In the genomic region with DNA sequence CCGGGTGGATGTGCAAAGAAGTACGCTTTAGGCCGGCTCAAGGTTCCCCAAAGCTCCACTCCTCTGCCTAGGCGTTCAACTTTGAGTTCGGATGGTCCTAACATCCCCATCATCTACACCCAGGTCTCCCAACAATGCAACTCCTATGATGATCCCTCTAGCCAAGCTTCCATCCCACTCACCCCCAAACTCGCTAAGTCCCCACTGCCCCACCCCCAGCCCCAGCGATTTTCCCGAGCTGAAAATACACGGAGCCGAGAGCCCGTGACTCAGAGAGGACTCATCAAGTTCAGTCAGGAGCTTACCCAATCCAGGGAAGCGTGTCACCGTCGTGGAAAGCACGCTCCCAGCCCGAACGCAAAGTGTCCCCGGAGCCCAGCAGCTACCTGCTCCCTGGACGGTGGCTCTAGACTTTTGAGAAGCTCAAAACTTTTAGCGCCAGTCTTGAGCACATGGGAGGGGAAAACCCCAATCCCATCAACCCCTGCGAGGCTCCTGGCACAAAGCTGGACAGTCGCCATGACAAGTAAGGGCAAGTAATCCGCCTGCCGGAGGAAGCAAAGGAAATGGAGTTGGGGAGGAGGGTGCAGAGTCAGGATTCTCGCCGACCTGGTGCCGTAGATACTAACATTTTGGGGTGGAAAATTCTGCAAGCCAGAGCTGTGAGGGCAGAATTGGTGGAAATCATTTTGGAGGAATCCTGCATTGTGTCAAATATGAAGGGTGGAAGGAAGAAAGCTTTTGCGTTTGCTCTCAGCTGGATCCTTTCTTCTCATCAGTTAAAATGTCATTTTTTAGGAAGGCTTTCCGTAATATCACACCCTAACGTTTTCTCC, we compare ENCODE assay signal across 8 cellular contexts. TPM values are rescaled to one million over a fixed set of nuclear protein-coding genes. Genes with fewer than 3 reads are reported as not detected.
DNase-seq lines count a peak whose midpoint lies in the region; ATAC-seq and TF ChIP-seq lines count a peak whose summit lies in the region.

A gene (minus strand): TSS at position 419 of the 836 bp plus-strand sequence. CDS start 10,896 bp downstream, outside the sequence.

- H3K4me3 ChIP-seq in esophagus muscularis mucosa (peak within 1 kb of the TSS; percentile 68 to 87 (median 81)), muscle layer of duodenum (ENCODE audit: low read depth in 1 of 2, low read length in 2 of 2) (peak within 1 kb of the TSS; percentile 94 to 99)

- intact Hi-C loops in esophagus muscularis mucosa (cut with DNase I), result loop anchor here (2.0 kb wide), 1 partner anchor 54 kb away; no protein-coding TSS in a partner anchor

- H3K36me3 ChIP-seq in esophagus muscularis mucosa, result peaks cover 0 to 15% (median 5%) of the 10 kb centered on the region in 4 donors
- peaks cover 0 to 4% of the 10 kb centered on the region in 2 donors for H3K36me3 ChIP-seq in muscle layer of duodenum (ENCODE audit: control insufficient read depth in 1 of 2, insufficient read depth in 2 of 2, low read length in 2 of 2)

- WGBS in esophagus muscularis mucosa, result 0% methylated on average over 29 of the region's 30 CpGs

- TF ChIP-seq POLR2A in esophagus muscularis mucosa (IDR thresholded peaks at IDR 0.05; ENCODE audit: low read depth), result peak; percentile 48

- peaks cover 22 to 40% (median 37%) of the 10 kb centered on the region in 4 donors for H3K4me1 ChIP-seq in esophagus muscularis mucosa
- peaks cover 21 to 23% of the 10 kb centered on the region in 2 donors for H3K4me1 ChIP-seq in muscle layer of duodenum (ENCODE audit: control insufficient read depth in 1 of 2, insufficient read depth in 2 of 2, low read length in 2 of 2)

- ATAC-seq in GM18861 (IDR thresholded peaks at IDR 0.05; ENCODE audit: unreplicated experiment), result peak; percentile 25
- no peak for ATAC-seq in GM21786 (IDR thresholded peaks at IDR 0.05; ENCODE audit: unreplicated experiment)

- DNase-seq in Kasumi-1 (lab: John Stamatoyannopoulos, UW), result peak; percentile 79
- peak; percentile 98 for DNase-seq in RKO (ENCODE audit: low spot score)
- peak; percentile 91 to 92 for DNase-seq in activated T-cell treated with anti-CD3 and anti-CD28 coated beads, Interleukin-2, amount 50 U/mL, for 48 hours
- peak; percentile 96 for DNase-seq in esophagus muscularis mucosa (ENCODE audit: extremely low spot score)
- DNase-seq in stimulated activated CD8-positive, alpha-beta memory T cell treated with anti-CD3 and anti-CD28 coated beads, Interleukin-7, amount 100 ng/mL, for 1 hour (ENCODE audit: low read depth in 2 of 2), result peak; percentile 71 to 74

- H3K27ac ChIP-seq in esophagus muscularis mucosa (replicated peaks in 1 of 4), result peak within 1 kb of the TSS; percentile 90 to 96 (median 92)
- peak within 1 kb of the TSS; percentile 99 for H3K27ac ChIP-seq in muscle layer of duodenum (ENCODE audit: low read length)

- no peak for TF ChIP-seq EP300 in esophagus muscularis mucosa (IDR thresholded peaks at IDR 0.05)

- H3K9me3 ChIP-seq in esophagus muscularis mucosa, result no peaks in the 10 kb centered on the region
- H3K9me3 ChIP-seq in muscle layer of duodenum (ENCODE audit: control insufficient read depth in 1 of 2, low read length in 2 of 2), result no peaks in the 10 kb centered on the region

- H3K27me3 ChIP-seq in esophagus muscularis mucosa (no peaks in the 10 kb centered on the region), muscle layer of duodenum (ENCODE audit: low read depth, low read length) (no peaks in the 10 kb centered on the region)

- peak in 1 of 3 experiments; percentile 11 for TF ChIP-seq CTCF in esophagus muscularis mucosa (IDR thresholded peaks at IDR 0.05)

RNA-seq across cellular contexts. Expression of the gene that starts here (rescaled TPM):
- 10 to 100 TPM; 14.9 to 18.3 (median 16.1) TPM for total RNA-seq in esophagus muscularis mucosa
